Comparison of ENCODE assay signal across 13 cellular contexts in genomic region chrX:72270316-72270866, GRCh38. TPM values are rescaled to one million over a fixed set of nuclear protein-coding genes. Genes with fewer than 3 reads are reported as not detected.
A peak's percentile ranks its signal among the peaks of the same experiment; 100 is the strongest.
DNase-seq lines count a peak whose midpoint lies in the region; ATAC-seq and TF ChIP-seq lines count a peak whose summit lies in the region.
"Had no signal": no experiment of that assay in that cellular context is flagged by ENCODE, and none has a peak within 500 bp of the region (broad histone marks: within the 10 kb centered on the region; RNA-seq: fewer than 3 reads in every experiment).

No MANE protein-coding gene starts in this region.

- H3K9me3 Mint-ChIP-seq in activated naive CD4-positive, alpha-beta T cell treated with anti-CD3 and anti-CD28 coated beads for 36 hours, result no peaks in the 10 kb centered on the region

- H3K36me3 ChIP-seq in SJSA1 (peaks cover 73% of the 10 kb centered on the region), psoas muscle (ENCODE audit: insufficient read depth in 1 of 2, low read depth in 1 of 2) (peaks cover 10 to 82% of the 10 kb centered on the region in 2 donors)

- intact Hi-C loops in activated naive CD4-positive, alpha-beta T cell treated with anti-CD3 and anti-CD28 coated beads for 36 hours (cut with micrococcal nuclease), result loop anchor here (10.0 kb wide), 1 partner anchor 256 kb away; no protein-coding TSS in a partner anchor
- intact Hi-C loops in psoas muscle (cut with DNase I) (no loop called here), cardiac septum (cut with DNase I) (no loop called here)

- H3K4me3 ChIP-seq in SJSA1 (no peak overlapping the region), psoas muscle (no peak overlapping the region)
- H3K4me3 ChIP-seq: coronary artery had no signal

- DNase-seq in activated naive CD4-positive, alpha-beta T cell treated with anti-CD3 and anti-CD28 coated beads for 36 hours, result no peak
- DNase-seq in activated naive CD4-positive, alpha-beta T cell (lab: John Stamatoyannopoulos, UW), result no peak
- DNase-seq in SJSA1 (ENCODE audit: low read depth in 1 of 2, low spot score in 2 of 2) (no peak), caudate nucleus (lab: John Stamatoyannopoulos, UW) (no peak), psoas muscle (no peak), cardiac septum (ENCODE audit: low spot score) (no peak), NCI-H1092 (lab: John Stamatoyannopoulos, UW) (no peak)
- DNase-seq: DMS 273 treated with DMSO at 0.1 percent for 48 hours, mesendoderm, NCI-H2029, NCI-H524 treated with DMSO at 0.1 percent for 48 hours had no signal

- peaks cover 46% of the 10 kb centered on the region for H3K36me3 Mint-ChIP-seq in activated naive CD4-positive, alpha-beta T cell treated with anti-CD3 and anti-CD28 coated beads for 36 hours (ENCODE audit: low read depth)

- CTCF ChIA-PET in activated naive CD4-positive, alpha-beta T cell treated with anti-CD3 and anti-CD28 coated beads for 36 hours (lab: Charles Lee), result no interaction called here

- no peak for ATAC-seq in psoas muscle
- no peak for ATAC-seq in HG03469 (IDR thresholded peaks at IDR 0.05; ENCODE audit: unreplicated experiment)

- H3K4me1 ChIP-seq in SJSA1 (replicated peaks), result peaks cover 68% of the 10 kb centered on the region
- H3K4me1 ChIP-seq in psoas muscle, result peaks cover 6% of the 10 kb centered on the region

- H3K27me3 Mint-ChIP-seq in activated naive CD4-positive, alpha-beta T cell treated with anti-CD3 and anti-CD28 coated beads for 36 hours (ENCODE audit: low read depth), result no peaks in the 10 kb centered on the region

- no peaks in the 10 kb centered on the region for H3K27me3 ChIP-seq in SJSA1 (replicated peaks)
- no peaks in the 10 kb centered on the region for H3K27me3 ChIP-seq in psoas muscle (ENCODE audit: insufficient read depth in 3 of 3, low read length in 2 of 3)

- H3K4me1 Mint-ChIP-seq in activated naive CD4-positive, alpha-beta T cell treated with anti-CD3 and anti-CD28 coated beads for 36 hours (ENCODE audit: low read depth), result peaks cover 47% of the 10 kb centered on the region

- H3K27ac ChIP-seq in SJSA1 (peak overlapping the region; percentile 92), caudate nucleus (ENCODE audit: low read depth, low read length) (peak overlapping the region; percentile 21), psoas muscle (peak overlapping the region; percentile 38)

- H3K27ac Mint-ChIP-seq in activated naive CD4-positive, alpha-beta T cell treated with anti-CD3 and anti-CD28 coated beads for 36 hours, result peak overlapping the region; percentile 84

- 80 to 93% (median 93%) methylated on average over 4 to 5 of the region's 5 CpGs for WGBS in psoas muscle, 3 donors

- no peak overlapping the region for H3K4me3 Mint-ChIP-seq in activated naive CD4-positive, alpha-beta T cell treated with anti-CD3 and anti-CD28 coated beads for 36 hours

- no peak for TF ChIP-seq CTCF in psoas muscle (IDR thresholded peaks at IDR 0.05)

- H3K9me3 ChIP-seq in SJSA1 (replicated peaks) (no peaks in the 10 kb centered on the region), psoas muscle (no peaks in the 10 kb centered on the region)

RNA-seq across cellular contexts. Expression of gene RPS4X, which starts 6.7 kb away (rescaled TPM):
- total RNA-seq in activated naive CD4-positive, alpha-beta T cell treated with anti-CD3 and anti-CD28 coated beads for 36 hours, result 1,000 to 10,000 TPM; 1,429 to 1,503 TPM
- 541 and 647 TPM in 2 replicates for total RNA-seq in SJSA1 (2014; rRNA removed; shearing (Covaris generic))
- total RNA-seq in psoas muscle (100 to 1,000 TPM; 481 to 670 (median 523) TPM), cardiac septum (413 TPM)
- polyA plus RNA-seq in psoas muscle, result 100 to 1,000 TPM; 587 to 950 (median 770) TPM

RNA-seq across cellular contexts. Expression of gene ERCC6L, which starts 31.6 kb away (rescaled TPM):
- total RNA-seq in activated naive CD4-positive, alpha-beta T cell treated with anti-CD3 and anti-CD28 coated beads for 36 hours, result 1 to 10 TPM; 9.5 to 9.6 TPM
- 14.4 and 19.3 TPM in 2 replicates for total RNA-seq in SJSA1 (2014; rRNA removed; shearing (Covaris generic))
- total RNA-seq in psoas muscle (under 1 TPM in 1 of 4 donors, not detected in 3; 0.22 TPM), cardiac septum (0.08 TPM)
- under 1 TPM in 2 of 3 donors, not detected in 1; 0.01 to 0.03 TPM for polyA plus RNA-seq in psoas muscle

RNA-seq across cellular contexts. Expression of gene CITED1, which starts 35.3 kb away (rescaled TPM):
- total RNA-seq in activated naive CD4-positive, alpha-beta T cell treated with anti-CD3 and anti-CD28 coated beads for 36 hours, result not detected
- total RNA-seq in SJSA1 (2014; rRNA removed; shearing (Covaris generic)), result 0.11 and 3.8 TPM in 2 replicates
- total RNA-seq in psoas muscle (1 to 10 TPM in 1 of 4 donors, not detected in 3; 2.3 TPM), cardiac septum (2.1 TPM)
- under 1 TPM; 0.19 to 0.96 (median 0.59) TPM for polyA plus RNA-seq in psoas muscle

Comparison
In these comparisons a context has a peak if more than half of its experiments do, and no peak if none do; other contexts are left out.
1. H3K27ac ChIP-seq: peak in every context shown above with its lines; median percentile 92 in SJSA1; 38 in psoas muscle; 21 in caudate nucleus.